8 cellular contexts compared by ENCODE assay signal in the genomic region with DNA sequence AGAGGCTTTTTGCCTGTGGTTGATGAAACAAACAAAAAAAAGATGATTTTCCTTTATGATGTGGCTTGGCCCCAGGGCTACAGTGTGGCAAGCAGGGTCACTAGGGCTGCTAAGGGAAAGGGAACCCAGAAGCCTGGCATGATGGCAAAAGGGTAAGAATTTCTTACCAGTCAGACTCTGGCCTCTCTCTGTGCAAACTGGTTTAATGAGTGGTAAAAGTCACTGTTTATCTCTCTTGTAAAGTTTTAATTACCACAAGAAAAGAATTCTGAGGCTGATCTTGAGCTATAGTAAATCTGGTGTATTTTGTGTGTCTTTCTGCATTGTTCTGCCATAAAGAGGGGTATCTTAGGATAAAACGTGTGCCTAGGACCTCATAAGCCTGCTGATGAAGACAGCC.
"Had no signal": no experiment of that assay in that cellular context is flagged by ENCODE, and none has a peak within 500 bp of the region (broad histone marks: within the 10 kb centered on the region; RNA-seq: fewer than 3 reads in every experiment).

No MANE protein-coding gene starts in this region.

- H3K36me3 ChIP-seq: HAP-1 had no signal

- H3K4me3 Mint-ChIP-seq: HFFc6 had no signal

- H3K9me3 ChIP-seq: HAP-1 had no signal

- ATAC-seq: HCT116, K562 had no signal

- DNase-seq: GM23248, GOT3, H7, HFFc6, IMR-90 had no signal

- H3K27ac ChIP-seq: GM23248 had no signal

- H3K4me3 ChIP-seq: GM23248, HAP-1, K562 had no signal

- H3K27ac Mint-ChIP-seq: HFFc6 had no signal

- H3K4me1 ChIP-seq: HAP-1 had no signal
